ENCODE assay signal across 1 cellular context in the genomic region with DNA sequence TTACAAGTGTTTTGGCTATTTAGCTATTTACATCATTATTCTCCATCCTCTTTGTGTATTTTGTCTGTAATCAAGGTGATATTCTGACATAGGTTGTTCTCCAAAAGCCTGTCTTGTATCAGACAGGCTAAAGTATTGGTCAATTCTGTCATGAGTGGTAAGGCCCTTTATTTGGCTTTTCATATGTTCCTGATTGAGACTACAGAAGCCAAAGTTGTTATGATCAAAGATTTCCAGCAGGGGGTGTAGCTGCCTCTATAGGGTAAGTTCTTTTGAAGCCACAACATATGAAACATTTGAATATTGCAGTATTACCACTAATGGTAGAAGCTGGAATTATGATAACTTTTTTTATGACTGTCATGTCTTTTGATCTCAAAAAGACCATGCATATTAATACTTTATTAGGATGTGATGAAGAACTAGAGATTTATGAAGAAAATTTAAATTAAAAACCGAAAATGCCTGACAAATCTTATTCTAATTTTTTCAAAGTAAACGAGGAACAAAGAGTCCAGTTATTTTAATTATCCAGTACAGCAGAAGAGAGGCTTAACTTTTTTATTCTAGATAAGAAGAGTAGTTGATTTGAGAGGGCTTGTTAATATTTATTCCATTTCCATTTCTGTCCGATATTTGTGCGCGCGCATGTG.
TF ChIP-seq lines count a peak whose summit lies in the region.

No MANE protein-coding gene starts in this region.

TF ChIP-seq in HepG2, 621 proteins besides CTCF, POLR2A, EP300 and RAD21 (continued from another document and continues in another):
- TF ChIP-seq, protein P1, sequence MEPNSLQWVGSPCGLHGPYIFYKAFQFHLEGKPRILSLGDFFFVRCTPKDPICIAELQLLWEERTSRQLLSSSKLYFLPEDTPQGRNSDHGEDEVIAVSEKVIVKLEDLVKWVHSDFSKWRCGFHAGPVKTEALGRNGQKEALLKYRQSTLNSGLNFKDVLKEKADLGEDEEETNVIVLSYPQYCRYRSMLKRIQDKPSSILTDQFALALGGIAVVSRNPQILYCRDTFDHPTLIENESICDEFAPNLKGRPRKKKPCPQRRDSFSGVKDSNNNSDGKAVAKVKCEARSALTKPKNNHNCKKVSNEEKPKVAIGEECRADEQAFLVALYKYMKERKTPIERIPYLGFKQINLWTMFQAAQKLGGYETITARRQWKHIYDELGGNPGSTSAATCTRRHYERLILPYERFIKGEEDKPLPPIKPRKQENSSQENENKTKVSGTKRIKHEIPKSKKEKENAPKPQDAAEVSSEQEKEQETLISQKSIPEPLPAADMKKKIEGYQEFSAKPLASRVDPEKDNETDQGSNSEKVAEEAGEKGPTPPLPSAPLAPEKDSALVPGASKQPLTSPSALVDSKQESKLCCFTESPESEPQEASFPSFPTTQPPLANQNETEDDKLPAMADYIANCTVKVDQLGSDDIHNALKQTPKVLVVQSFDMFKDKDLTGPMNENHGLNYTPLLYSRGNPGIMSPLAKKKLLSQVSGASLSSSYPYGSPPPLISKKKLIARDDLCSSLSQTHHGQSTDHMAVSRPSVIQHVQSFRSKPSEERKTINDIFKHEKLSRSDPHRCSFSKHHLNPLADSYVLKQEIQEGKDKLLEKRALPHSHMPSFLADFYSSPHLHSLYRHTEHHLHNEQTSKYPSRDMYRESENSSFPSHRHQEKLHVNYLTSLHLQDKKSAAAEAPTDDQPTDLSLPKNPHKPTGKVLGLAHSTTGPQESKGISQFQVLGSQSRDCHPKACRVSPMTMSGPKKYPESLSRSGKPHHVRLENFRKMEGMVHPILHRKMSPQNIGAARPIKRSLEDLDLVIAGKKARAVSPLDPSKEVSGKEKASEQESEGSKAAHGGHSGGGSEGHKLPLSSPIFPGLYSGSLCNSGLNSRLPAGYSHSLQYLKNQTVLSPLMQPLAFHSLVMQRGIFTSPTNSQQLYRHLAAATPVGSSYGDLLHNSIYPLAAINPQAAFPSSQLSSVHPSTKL (CRISPR knock-in tag; IDR thresholded peaks at IDR 0.05): peak; percentile 56
- TF ChIP-seq RFX5 (IDR thresholded peaks at IDR 0.05; ENCODE audit: low read depth, low read length): no peak
- TF ChIP-seq ZNF207 (IDR thresholded peaks at IDR 0.05; ENCODE audit: borderline replicate concordance): no peak
- peak; percentile 73 for TF ChIP-seq ZNF24 (IDR thresholded peaks at IDR 0.05)
- TF ChIP-seq ZNF136 (CRISPR knock-in tag; IDR thresholded peaks at IDR 0.05; ENCODE audit: low read depth): no peak
- TF ChIP-seq TOE1 (CRISPR knock-in tag; IDR thresholded peaks at IDR 0.05): no peak
- TF ChIP-seq SMAD1 (CRISPR knock-in tag; IDR thresholded peaks at IDR 0.05; ENCODE audit: borderline replicate concordance, low read depth): no peak
- TF ChIP-seq, protein P2, sequence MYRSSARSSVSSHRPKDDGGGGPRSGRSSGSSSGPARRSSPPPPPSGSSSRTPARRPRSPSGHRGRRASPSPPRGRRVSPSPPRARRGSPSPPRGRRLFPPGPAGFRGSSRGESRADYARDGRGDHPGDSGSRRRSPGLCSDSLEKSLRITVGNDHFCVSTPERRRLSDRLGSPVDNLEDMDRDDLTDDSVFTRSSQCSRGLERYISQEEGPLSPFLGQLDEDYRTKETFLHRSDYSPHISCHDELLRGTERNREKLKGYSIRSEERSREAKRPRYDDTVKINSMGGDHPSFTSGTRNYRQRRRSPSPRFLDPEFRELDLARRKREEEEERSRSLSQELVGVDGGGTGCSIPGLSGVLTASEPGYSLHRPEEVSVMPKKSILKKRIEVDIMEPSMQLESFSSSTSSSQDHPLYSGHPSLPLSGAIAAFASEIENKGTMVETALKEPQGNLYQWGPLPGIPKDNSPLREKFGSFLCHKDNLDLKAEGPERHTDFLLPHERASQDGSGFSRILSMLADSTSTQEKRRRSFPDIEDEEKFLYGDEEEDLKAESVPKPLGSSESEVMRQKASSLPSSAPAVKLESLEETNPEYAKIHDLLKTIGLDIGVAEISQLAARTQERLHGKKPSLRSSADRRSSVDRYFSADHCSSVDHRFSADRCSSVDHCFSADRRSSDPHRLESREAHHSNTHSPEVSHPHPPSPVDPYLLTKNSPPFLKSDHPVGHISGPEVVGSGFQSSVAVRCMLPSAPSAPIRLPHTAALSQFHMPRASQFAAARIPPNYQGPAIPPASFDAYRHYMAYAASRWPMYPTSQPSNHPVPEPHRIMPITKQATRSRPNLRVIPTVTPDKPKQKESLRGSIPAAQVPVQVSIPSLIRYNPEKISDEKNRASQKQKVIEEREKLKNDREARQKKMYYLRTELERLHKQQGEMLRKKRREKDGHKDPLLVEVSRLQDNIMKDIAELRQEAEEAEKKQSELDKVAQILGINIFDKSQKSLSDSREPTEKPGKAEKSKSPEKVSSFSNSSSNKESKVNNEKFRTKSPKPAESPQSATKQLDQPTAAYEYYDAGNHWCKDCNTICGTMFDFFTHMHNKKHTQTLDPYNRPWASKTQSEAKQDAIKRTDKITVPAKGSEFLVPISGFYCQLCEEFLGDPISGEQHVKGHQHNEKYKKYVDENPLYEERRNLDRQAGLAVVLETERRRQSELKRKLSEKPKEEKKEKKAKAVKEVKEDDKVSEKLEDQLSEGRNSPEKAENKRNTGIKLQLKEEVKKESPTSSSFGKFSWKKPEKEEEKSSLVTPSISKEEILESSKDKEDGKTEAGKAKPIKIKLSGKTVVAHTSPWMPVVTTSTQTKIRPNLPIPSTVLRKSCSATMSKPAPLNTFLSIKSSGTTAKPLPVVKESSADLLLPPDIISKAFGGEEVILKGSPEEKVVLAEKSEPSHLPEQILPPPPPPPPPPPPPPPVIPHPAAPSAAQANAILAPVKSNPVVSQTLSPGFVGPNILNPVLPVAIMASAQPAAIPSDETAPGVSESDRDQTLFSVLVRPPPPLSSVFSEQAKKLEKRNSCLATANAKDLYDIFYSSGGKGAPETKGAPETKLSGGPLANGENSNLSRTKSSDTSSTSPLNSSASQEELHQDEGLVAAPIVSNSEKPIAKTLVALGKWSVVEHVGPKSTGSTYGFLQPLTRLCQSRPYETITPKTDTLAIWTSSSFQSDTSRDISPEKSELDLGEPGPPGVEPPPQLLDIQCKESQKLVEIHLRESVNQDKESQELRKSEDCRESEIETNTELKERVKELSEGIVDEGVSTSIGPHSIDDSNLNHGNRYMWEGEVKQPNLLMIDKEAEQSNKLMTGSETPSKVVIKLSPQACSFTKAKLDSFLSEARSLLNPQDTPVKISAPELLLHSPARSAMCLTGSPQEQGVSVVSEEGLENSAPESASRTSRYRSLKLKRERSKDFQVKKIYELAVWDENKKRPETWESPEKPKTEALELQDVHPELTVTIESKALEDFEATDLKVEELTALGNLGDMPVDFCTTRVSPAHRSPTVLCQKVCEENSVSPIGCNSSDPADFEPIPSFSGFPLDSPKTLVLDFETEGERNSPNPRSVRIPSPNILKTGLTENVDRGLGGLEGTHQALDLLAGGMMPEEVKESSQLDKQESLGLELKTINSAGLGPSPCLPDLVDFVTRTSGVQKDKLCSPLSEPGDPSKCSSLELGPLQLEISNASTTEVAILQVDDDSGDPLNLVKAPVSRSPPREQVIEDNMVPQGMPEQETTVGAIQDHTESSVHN (CRISPR knock-in tag; IDR thresholded peaks at IDR 0.05): no peak
- TF ChIP-seq TSC22D2 (CRISPR knock-in tag; IDR thresholded peaks at IDR 0.05; ENCODE audit: borderline replicate concordance): no peak
- TF ChIP-seq, protein P3, sequence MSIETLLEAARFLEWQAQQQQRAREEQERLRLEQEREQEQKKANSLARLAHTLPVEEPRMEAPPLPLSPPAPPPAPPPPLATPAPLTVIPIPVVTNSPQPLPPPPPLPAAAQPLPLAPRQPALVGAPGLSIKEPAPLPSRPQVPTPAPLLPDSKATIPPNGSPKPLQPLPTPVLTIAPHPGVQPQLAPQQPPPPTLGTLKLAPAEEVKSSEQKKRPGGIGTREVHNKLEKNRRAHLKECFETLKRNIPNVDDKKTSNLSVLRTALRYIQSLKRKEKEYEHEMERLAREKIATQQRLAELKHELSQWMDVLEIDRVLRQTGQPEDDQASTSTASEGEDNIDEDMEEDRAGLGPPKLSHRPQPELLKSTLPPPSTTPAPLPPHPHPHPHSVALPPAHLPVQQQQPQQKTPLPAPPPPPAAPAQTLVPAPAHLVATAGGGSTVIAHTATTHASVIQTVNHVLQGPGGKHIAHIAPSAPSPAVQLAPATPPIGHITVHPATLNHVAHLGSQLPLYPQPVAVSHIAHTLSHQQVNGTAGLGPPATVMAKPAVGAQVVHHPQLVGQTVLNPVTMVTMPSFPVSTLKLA (IDR thresholded peaks at IDR 0.05): no peak
- TF ChIP-seq ZNF83 (CRISPR knock-in tag; IDR thresholded peaks at IDR 0.05; ENCODE audit: borderline replicate concordance): no peak
- TF ChIP-seq, protein P4, sequence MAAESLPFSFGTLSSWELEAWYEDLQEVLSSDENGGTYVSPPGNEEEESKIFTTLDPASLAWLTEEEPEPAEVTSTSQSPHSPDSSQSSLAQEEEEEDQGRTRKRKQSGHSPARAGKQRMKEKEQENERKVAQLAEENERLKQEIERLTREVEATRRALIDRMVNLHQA (CRISPR knock-in tag; IDR thresholded peaks at IDR 0.05): no peak
- no peak for TF ChIP-seq FOXC1 (CRISPR knock-in tag; IDR thresholded peaks at IDR 0.05; ENCODE audit: borderline replicate concordance)
- TF ChIP-seq, protein P5, sequence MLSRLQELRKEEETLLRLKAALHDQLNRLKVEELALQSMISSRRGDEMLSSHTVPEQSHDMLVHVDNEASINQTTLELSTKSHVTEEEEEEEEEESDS (CRISPR knock-in tag; IDR thresholded peaks at IDR 0.05; ENCODE audit: borderline replicate concordance): no peak
- TF ChIP-seq ZNF782 (CRISPR knock-in tag; IDR thresholded peaks at IDR 0.05; ENCODE audit: borderline replicate concordance): no peak
- TF ChIP-seq, protein P6, sequence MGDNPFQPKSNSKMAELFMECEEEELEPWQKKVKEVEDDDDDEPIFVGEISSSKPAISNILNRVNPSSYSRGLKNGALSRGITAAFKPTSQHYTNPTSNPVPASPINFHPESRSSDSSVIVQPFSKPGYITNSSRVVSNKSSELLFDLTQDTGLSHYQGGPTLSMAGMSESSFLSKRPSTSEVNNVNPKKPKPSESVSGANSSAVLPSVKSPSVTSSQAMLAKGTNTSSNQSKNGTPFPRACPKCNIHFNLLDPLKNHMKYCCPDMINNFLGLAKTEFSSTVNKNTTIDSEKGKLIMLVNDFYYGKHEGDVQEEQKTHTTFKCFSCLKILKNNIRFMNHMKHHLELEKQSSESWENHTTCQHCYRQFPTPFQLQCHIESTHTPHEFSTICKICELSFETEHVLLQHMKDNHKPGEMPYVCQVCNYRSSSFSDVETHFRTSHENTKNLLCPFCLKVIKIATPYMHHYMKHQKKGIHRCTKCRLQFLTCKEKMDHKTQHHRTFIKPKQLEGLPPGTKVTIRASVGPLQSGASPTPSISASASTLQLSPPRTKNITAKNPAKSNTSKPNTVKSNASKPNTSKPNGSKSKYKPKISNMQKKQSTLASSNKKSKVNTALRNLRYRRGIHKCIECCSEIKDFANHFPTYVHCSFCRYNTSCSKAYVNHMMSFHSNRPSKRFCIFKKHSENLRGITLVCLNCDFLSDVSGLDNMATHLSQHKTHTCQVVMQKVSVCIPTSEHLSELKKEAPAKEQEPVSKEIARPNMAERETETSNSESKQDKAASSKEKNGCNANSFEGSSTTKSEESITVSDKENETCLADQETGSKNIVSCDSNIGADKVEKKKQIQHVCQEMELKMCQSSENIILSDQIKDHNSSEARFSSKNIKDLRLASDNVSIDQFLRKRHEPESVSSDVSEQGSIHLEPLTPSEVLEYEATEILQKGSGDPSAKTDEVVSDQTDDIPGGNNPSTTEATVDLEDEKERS (CRISPR knock-in tag; IDR thresholded peaks at IDR 0.05): no peak
- TF ChIP-seq ZNF12 (CRISPR knock-in tag; IDR thresholded peaks at IDR 0.05): no peak
- no peak; the same call in 1 of the 2 replicates for TF ChIP-seq KLF6 (CRISPR knock-in tag; IDR thresholded peaks at IDR 0.05)
- 0 out of 2 replicates have a peak, but pooled peaks have one; percentile 45 for TF ChIP-seq HNRNPUL1 (IDR thresholded peaks at IDR 0.05; ENCODE audit: low read depth, low read length)
- TF ChIP-seq, protein P7, sequence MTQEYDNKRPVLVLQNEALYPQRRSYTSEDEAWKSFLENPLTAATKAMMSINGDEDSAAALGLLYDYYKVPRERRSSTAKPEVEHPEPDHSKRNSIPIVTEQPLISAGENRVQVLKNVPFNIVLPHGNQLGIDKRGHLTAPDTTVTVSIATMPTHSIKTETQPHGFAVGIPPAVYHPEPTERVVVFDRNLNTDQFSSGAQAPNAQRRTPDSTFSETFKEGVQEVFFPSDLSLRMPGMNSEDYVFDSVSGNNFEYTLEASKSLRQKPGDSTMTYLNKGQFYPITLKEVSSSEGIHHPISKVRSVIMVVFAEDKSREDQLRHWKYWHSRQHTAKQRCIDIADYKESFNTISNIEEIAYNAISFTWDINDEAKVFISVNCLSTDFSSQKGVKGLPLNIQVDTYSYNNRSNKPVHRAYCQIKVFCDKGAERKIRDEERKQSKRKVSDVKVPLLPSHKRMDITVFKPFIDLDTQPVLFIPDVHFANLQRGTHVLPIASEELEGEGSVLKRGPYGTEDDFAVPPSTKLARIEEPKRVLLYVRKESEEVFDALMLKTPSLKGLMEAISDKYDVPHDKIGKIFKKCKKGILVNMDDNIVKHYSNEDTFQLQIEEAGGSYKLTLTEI (CRISPR knock-in tag; conservative IDR thresholded peaks at IDR 0.05): no peak
- TF ChIP-seq EED (CRISPR knock-in tag; IDR thresholded peaks at IDR 0.05): no peak
- TF ChIP-seq ZNF614 (CRISPR knock-in tag; IDR thresholded peaks at IDR 0.05; ENCODE audit: borderline replicate concordance): 0 out of 2 replicates have a peak, but pooled peaks have one; percentile 43
- TF ChIP-seq ZNF761 (CRISPR knock-in tag; conservative IDR thresholded peaks at IDR 0.05): no peak
- TF ChIP-seq, protein P8, sequence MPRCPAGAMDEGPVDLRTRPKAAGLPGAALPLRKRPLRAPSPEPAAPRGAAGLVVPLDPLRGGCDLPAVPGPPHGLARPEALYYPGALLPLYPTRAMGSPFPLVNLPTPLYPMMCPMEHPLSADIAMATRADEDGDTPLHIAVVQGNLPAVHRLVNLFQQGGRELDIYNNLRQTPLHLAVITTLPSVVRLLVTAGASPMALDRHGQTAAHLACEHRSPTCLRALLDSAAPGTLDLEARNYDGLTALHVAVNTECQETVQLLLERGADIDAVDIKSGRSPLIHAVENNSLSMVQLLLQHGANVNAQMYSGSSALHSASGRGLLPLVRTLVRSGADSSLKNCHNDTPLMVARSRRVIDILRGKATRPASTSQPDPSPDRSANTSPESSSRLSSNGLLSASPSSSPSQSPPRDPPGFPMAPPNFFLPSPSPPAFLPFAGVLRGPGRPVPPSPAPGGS (CRISPR knock-in tag; IDR thresholded peaks at IDR 0.05): no peak
- TF ChIP-seq ZNF543 (CRISPR knock-in tag; IDR thresholded peaks at IDR 0.05): no peak
- no peak for TF ChIP-seq NFATC3 (CRISPR knock-in tag; IDR thresholded peaks at IDR 0.05)
- no peak for TF ChIP-seq PAWR (CRISPR knock-in tag; IDR thresholded peaks at IDR 0.05; ENCODE audit: borderline replicate concordance)
- no peak for TF ChIP-seq MAZ (IDR thresholded peaks at IDR 0.05; ENCODE audit: borderline replicate concordance, low read depth, low read length)
- no peak for TF ChIP-seq MAZ (CRISPR knock-in tag; IDR thresholded peaks at IDR 0.05; ENCODE audit: low read depth)
- TF ChIP-seq MTA1 (CRISPR knock-in tag; IDR thresholded peaks at IDR 0.05; ENCODE audit: borderline replicate concordance): no peak
